33 cellular contexts compared by ENCODE assay signal in the genomic region with DNA sequence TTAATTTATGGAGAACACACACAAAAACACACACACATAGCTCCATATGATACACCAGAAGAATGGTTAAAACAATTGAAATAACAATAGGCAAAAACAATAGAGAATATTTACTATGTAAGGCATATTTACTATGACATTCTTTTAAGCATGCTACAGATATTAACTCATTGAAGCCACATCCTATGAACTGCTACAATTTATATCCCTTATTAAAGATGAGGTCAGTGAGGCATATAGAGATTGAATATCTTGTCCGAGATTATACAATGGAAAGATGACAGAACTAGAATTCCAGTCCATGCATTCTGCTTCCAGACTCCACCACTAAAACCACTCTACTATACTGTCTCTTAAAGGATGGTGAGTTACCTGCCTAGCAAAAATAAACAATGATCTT.
"Had no signal": no experiment of that assay in that cellular context is flagged by ENCODE, and none has a peak within 500 bp of the region (broad histone marks: within the 10 kb centered on the region; RNA-seq: fewer than 3 reads in every experiment).

No MANE protein-coding gene starts in this region.

- H3K36me3 ChIP-seq: MG63 had no signal

- H3K9me3 ChIP-seq: MG63 had no signal

- H3K27me3 ChIP-seq: MG63 had no signal

- DNase-seq: Karpas-422, Kasumi-1, MG63, MM.1S, MV-4-11, NCI-H1048, NCI-H1092, NCI-H1092 treated with DMSO at 0.1 percent for 48 hours, NCI-H1105, NCI-H1417 treated with DMSO at 0.1 percent for 48 hours, NCI-H1436, NCI-H1436 treated with DMSO at 0.1 percent for 48 hours, NCI-H146, NCI-H1694, NCI-H1694 treated with DMSO at 0.1 percent for 48 hours, NCI-H187, NCI-H187 treated with DMSO at 0.1 percent for 48 hours, NCI-H1930, NCI-H2029, NCI-H2029 treated with DMSO at 0.1 percent for 48 hours, NCI-H2081, NCI-H2081 treated with DMSO at 0.1 percent for 48 hours, NCI-H2107, NCI-H2171, NCI-H2171 treated with DMSO at 0.1 percent for 48 hours, NCI-H2227 treated with DMSO at 0.1 percent for 48 hours, NCI-H226, NCI-H345, NCI-H446, NCI-H446 treated with DMSO at 0.1 percent for 48 hours, NCI-H510A, NCI-H510A treated with DMSO at 0.1 percent for 48 hours had no signal

- H3K4me3 ChIP-seq: MG63 had no signal

- H3K9ac ChIP-seq: KMS-11 had no signal

- H3K4me2 ChIP-seq: KMS-11 had no signal

- H3K27ac ChIP-seq: KMS-11 had no signal
